Comparison of ENCODE assay signal across 14 cellular contexts in the genomic region with DNA sequence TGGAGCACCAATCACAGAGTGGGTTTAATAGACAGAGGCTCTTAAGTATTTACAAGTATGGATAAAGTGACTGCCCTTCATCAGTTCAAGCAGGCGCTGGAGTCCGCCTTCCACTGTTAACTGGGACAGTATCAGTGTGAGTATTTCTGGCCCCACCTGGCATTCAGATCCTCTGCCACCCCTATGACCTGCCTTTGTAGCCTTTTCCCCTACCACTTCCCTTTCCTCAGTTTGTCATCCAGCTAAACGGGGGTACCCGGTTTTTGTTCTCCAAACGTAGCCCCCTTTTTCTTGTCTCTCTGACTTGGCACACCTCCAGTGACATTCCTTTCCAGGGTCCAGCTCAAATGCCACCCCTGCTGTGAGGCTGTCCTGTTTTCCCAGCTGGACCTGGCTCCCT.
DNase-seq lines count a peak whose midpoint lies in the region; TF ChIP-seq lines count a peak whose summit lies in the region.
"Had no signal": no experiment of that assay in that cellular context is flagged by ENCODE, and none has a peak within 500 bp of the region (broad histone marks: within the 10 kb centered on the region; RNA-seq: fewer than 3 reads in every experiment).

No MANE protein-coding gene starts in this region.

- no peak for TF ChIP-seq POLR2A in prostate gland (IDR thresholded peaks at IDR 0.05)

- H3K27me3 ChIP-seq in prostate gland (replicated peaks; ENCODE audit: insufficient read depth): no peaks in the 10 kb centered on the region

- H3K36me3 ChIP-seq in prostate gland: no peaks in the 10 kb centered on the region

- no peak for TF ChIP-seq CTCF in prostate gland (IDR thresholded peaks at IDR 0.05)

- H3K4me1 ChIP-seq in prostate gland (replicated peaks): no peaks in the 10 kb centered on the region

- H3K27ac ChIP-seq in prostate gland: no peak overlapping the region
- H3K27ac ChIP-seq: 22Rv1 had no signal

- intact Hi-C loops in prostate gland (cut with DNase I): no loop called here

- no peaks in the 10 kb centered on the region for H3K9me3 ChIP-seq in prostate gland

- in situ Hi-C loops in G401 (cut with HindIII; ENCODE audit: low sequenced_read_pairs): no loop called here

- no peak overlapping the region for H3K4me3 ChIP-seq in prostate gland

- DNase-seq in DMS79 treated with DMSO at 0.1 percent for 48 hours (lab: John Stamatoyannopoulos, UW) (peak; percentile 67), DMS79 (lab: John Stamatoyannopoulos, UW) (no peak), G401 (ENCODE audit: low spot score) (peak; percentile 70), NCI-H524 (lab: John Stamatoyannopoulos, UW) (peak; percentile 48 to 64), cerebellum (ENCODE audit: low spot score) (peak; percentile 32), NCI-H774 (lab: John Stamatoyannopoulos, UW) (no peak), prostate gland (ENCODE audit: low spot score) (no peak), SKM-1 treated with dmso at 0.1 percent for 144 hours (lab: John Stamatoyannopoulos, UW; ENCODE audit: unreplicated experiment) (no peak)
- DNase-seq: CD8-positive, alpha-beta T cell; COR-L47; DMS153; GOT3; H9 had no signal

- WGBS in prostate gland: 47% methylated on average over 5 of the region's 5 CpGs

Comparison
In these comparisons a context has a peak if more than half of its experiments do, and no peak if none do; other contexts are left out.
1. DNase-seq: peak in DMS79 treated with DMSO at 0.1 percent for 48 hours (single experiment), G401 (single experiment), NCI-H524 (2 of 2) and cerebellum (single experiment); none in DMS79 (single experiment), NCI-H774 (single experiment), prostate gland (single experiment) and SKM-1 treated with dmso at 0.1 percent for 144 hours (single experiment).